Comparison of ENCODE assay signal across 1 cellular context in the genomic region with DNA sequence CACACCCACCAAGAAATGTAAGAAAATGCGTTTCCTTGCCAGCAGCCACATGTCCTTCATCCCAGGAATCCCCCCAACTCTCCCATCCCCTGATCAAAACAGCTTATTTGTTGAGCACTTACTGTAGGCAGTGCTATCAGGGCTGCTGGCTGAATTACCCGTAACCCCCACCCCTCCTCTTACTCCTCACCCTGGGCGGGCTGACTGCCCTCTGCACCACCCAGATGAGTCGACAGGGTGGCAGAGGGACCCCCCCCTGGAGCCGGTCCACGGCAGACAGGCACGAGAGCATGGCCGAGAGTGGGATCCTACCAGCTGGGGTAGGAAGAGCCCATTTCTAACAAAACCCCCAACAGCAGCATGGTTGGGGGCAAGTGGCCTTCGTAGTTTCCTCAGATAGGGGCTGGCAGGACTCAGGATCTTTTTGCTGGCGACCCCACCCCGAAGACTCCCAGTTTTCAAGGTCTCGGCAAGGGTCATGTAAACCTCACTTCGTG.
A peak's percentile ranks its signal among the peaks of the same experiment; 100 is the strongest.
TF ChIP-seq lines count a peak whose summit lies in the region.

No MANE protein-coding gene starts in this region.

TF ChIP-seq in K562, 482 proteins besides CTCF, POLR2A, EP300 and RAD21 (continued from another document and continues in another):
- TF ChIP-seq, protein P1, sequence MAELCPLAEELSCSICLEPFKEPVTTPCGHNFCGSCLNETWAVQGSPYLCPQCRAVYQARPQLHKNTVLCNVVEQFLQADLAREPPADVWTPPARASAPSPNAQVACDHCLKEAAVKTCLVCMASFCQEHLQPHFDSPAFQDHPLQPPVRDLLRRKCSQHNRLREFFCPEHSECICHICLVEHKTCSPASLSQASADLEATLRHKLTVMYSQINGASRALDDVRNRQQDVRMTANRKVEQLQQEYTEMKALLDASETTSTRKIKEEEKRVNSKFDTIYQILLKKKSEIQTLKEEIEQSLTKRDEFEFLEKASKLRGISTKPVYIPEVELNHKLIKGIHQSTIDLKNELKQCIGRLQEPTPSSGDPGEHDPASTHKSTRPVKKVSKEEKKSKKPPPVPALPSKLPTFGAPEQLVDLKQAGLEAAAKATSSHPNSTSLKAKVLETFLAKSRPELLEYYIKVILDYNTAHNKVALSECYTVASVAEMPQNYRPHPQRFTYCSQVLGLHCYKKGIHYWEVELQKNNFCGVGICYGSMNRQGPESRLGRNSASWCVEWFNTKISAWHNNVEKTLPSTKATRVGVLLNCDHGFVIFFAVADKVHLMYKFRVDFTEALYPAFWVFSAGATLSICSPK (IDR thresholded peaks at IDR 0.05; ENCODE audit: borderline replicate concordance) = no peak
- TF ChIP-seq, protein P2, sequence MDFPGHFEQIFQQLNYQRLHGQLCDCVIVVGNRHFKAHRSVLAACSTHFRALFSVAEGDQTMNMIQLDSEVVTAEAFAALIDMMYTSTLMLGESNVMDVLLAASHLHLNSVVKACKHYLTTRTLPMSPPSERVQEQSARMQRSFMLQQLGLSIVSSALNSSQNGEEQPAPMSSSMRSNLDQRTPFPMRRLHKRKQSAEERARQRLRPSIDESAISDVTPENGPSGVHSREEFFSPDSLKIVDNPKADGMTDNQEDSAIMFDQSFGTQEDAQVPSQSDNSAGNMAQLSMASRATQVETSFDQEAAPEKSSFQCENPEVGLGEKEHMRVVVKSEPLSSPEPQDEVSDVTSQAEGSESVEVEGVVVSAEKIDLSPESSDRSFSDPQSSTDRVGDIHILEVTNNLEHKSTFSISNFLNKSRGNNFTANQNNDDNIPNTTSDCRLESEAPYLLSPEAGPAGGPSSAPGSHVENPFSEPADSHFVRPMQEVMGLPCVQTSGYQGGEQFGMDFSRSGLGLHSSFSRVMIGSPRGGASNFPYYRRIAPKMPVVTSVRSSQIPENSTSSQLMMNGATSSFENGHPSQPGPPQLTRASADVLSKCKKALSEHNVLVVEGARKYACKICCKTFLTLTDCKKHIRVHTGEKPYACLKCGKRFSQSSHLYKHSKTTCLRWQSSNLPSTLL (IDR thresholded peaks at IDR 0.05) = no peak
- TF ChIP-seq ZFP30 (CRISPR knock-in tag; IDR thresholded peaks at IDR 0.05; ENCODE audit: borderline replicate concordance) (no peak), BRF1 (IDR thresholded peaks at IDR 0.05; ENCODE audit: borderline replicate concordance, extremely low read depth, insufficient read length) (no peak), SAFB (IDR thresholded peaks at IDR 0.05; ENCODE audit: borderline replicate concordance, low read depth, low read length) (no peak), MED1 (CRISPR knock-in tag; IDR thresholded peaks at IDR 0.05; ENCODE audit: borderline replicate concordance) (no peak), ZNF436 (CRISPR knock-in tag; IDR thresholded peaks at IDR 0.05) (no peak), NFE2 (IDR thresholded peaks at IDR 0.05; ENCODE audit: low read depth) (no peak), CHD4 (IDR thresholded peaks at IDR 0.05; ENCODE audit: insufficient read depth, insufficient replicate concordance, low read depth, low read length, poor library complexity, severe bottlenecking) (no peak), TAF1 (IDR thresholded peaks at IDR 0.05; ENCODE audit: control insufficient read depth, extremely low read depth, insufficient read depth, low read length, severe bottlenecking) (no peak), TRIM24 (IDR thresholded peaks at IDR 0.05) (no peak), POLR3G (IDR thresholded peaks at IDR 0.05; ENCODE audit: extremely low read depth, insufficient read length, insufficient replicate concordance) (no peak), FOXK1 (CRISPR knock-in tag; IDR thresholded peaks at IDR 0.05; ENCODE audit: borderline replicate concordance) (no peak), SMARCA5 (IDR thresholded peaks at IDR 0.05) (no peak), ZNF431 (CRISPR knock-in tag; IDR thresholded peaks at IDR 0.05) (no peak), TEAD2 (tag; IDR thresholded peaks at IDR 0.05) (no peak), SMAD4 (CRISPR knock-in tag; conservative IDR thresholded peaks at IDR 0.05) (no peak), PCBP2 (IDR thresholded peaks at IDR 0.05; ENCODE audit: low read depth, low read length, poor library complexity, severe bottlenecking) (no peak), FOXJ3 (CRISPR knock-in tag; IDR thresholded peaks at IDR 0.05) (no peak), MYNN (IDR thresholded peaks at IDR 0.05) (no peak), MYNN (CRISPR knock-in tag; IDR thresholded peaks at IDR 0.05) (no peak), GTF2F1 (IDR thresholded peaks at IDR 0.05; ENCODE audit: low read depth, low read length) (no peak), CSDE1 (IDR thresholded peaks at IDR 0.05) (no peak), KLF16 (IDR thresholded peaks at IDR 0.05) (no peak), TBL1XR1 (IDR thresholded peaks at IDR 0.05; ENCODE audit: low read length in 2 of 2) (peak in 1 of 2 experiments; percentile 5; a peak in 1 of 4 replicates), PML (IDR thresholded peaks at IDR 0.05; ENCODE audit: low read length) (peak; percentile 8; the same call in 1 of the 2 replicates)
- TF ChIP-seq, protein P3, sequence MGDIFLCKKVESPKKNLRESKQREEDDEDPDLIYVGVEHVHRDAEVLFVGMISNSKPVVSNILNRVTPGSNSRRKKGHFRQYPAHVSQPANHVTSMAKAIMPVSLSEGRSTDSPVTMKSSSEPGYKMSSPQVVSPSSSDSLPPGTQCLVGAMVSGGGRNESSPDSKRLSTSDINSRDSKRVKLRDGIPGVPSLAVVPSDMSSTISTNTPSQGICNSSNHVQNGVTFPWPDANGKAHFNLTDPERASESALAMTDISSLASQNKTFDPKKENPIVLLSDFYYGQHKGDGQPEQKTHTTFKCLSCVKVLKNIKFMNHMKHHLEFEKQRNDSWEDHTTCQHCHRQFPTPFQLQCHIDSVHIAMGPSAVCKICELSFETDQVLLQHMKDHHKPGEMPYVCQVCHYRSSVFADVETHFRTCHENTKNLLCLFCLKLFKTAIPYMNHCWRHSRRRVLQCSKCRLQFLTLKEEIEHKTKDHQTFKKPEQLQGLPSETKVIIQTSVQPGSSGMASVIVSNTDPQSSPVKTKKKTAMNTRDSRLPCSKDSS (IDR thresholded peaks at IDR 0.05; ENCODE audit: low read depth, partially characterized antibody) = no peak
- TF ChIP-seq, protein P4, sequence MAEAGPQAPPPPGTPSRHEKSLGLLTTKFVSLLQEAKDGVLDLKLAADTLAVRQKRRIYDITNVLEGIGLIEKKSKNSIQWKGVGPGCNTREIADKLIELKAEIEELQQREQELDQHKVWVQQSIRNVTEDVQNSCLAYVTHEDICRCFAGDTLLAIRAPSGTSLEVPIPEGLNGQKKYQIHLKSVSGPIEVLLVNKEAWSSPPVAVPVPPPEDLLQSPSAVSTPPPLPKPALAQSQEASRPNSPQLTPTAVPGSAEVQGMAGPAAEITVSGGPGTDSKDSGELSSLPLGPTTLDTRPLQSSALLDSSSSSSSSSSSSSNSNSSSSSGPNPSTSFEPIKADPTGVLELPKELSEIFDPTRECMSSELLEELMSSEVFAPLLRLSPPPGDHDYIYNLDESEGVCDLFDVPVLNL (CRISPR knock-in tag; IDR thresholded peaks at IDR 0.05; ENCODE audit: low read depth) = no peak
- TF ChIP-seq, protein P5, sequence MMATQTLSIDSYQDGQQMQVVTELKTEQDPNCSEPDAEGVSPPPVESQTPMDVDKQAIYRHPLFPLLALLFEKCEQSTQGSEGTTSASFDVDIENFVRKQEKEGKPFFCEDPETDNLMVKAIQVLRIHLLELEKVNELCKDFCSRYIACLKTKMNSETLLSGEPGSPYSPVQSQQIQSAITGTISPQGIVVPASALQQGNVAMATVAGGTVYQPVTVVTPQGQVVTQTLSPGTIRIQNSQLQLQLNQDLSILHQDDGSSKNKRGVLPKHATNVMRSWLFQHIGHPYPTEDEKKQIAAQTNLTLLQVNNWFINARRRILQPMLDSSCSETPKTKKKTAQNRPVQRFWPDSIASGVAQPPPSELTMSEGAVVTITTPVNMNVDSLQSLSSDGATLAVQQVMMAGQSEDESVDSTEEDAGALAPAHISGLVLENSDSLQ (IDR thresholded peaks at IDR 0.05) = no peak
- TF ChIP-seq, protein P6, sequence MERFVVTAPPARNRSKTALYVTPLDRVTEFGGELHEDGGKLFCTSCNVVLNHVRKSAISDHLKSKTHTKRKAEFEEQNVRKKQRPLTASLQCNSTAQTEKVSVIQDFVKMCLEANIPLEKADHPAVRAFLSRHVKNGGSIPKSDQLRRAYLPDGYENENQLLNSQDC (CRISPR knock-in tag; IDR thresholded peaks at IDR 0.05) = no peak
- TF ChIP-seq, protein P7, sequence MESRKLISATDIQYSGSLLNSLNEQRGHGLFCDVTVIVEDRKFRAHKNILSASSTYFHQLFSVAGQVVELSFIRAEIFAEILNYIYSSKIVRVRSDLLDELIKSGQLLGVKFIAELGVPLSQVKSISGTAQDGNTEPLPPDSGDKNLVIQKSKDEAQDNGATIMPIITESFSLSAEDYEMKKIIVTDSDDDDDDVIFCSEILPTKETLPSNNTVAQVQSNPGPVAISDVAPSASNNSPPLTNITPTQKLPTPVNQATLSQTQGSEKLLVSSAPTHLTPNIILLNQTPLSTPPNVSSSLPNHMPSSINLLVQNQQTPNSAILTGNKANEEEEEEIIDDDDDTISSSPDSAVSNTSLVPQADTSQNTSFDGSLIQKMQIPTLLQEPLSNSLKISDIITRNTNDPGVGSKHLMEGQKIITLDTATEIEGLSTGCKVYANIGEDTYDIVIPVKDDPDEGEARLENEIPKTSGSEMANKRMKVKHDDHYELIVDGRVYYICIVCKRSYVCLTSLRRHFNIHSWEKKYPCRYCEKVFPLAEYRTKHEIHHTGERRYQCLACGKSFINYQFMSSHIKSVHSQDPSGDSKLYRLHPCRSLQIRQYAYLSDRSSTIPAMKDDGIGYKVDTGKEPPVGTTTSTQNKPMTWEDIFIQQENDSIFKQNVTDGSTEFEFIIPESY (CRISPR knock-in tag; IDR thresholded peaks at IDR 0.05) = no peak
- TF ChIP-seq, protein P8, sequence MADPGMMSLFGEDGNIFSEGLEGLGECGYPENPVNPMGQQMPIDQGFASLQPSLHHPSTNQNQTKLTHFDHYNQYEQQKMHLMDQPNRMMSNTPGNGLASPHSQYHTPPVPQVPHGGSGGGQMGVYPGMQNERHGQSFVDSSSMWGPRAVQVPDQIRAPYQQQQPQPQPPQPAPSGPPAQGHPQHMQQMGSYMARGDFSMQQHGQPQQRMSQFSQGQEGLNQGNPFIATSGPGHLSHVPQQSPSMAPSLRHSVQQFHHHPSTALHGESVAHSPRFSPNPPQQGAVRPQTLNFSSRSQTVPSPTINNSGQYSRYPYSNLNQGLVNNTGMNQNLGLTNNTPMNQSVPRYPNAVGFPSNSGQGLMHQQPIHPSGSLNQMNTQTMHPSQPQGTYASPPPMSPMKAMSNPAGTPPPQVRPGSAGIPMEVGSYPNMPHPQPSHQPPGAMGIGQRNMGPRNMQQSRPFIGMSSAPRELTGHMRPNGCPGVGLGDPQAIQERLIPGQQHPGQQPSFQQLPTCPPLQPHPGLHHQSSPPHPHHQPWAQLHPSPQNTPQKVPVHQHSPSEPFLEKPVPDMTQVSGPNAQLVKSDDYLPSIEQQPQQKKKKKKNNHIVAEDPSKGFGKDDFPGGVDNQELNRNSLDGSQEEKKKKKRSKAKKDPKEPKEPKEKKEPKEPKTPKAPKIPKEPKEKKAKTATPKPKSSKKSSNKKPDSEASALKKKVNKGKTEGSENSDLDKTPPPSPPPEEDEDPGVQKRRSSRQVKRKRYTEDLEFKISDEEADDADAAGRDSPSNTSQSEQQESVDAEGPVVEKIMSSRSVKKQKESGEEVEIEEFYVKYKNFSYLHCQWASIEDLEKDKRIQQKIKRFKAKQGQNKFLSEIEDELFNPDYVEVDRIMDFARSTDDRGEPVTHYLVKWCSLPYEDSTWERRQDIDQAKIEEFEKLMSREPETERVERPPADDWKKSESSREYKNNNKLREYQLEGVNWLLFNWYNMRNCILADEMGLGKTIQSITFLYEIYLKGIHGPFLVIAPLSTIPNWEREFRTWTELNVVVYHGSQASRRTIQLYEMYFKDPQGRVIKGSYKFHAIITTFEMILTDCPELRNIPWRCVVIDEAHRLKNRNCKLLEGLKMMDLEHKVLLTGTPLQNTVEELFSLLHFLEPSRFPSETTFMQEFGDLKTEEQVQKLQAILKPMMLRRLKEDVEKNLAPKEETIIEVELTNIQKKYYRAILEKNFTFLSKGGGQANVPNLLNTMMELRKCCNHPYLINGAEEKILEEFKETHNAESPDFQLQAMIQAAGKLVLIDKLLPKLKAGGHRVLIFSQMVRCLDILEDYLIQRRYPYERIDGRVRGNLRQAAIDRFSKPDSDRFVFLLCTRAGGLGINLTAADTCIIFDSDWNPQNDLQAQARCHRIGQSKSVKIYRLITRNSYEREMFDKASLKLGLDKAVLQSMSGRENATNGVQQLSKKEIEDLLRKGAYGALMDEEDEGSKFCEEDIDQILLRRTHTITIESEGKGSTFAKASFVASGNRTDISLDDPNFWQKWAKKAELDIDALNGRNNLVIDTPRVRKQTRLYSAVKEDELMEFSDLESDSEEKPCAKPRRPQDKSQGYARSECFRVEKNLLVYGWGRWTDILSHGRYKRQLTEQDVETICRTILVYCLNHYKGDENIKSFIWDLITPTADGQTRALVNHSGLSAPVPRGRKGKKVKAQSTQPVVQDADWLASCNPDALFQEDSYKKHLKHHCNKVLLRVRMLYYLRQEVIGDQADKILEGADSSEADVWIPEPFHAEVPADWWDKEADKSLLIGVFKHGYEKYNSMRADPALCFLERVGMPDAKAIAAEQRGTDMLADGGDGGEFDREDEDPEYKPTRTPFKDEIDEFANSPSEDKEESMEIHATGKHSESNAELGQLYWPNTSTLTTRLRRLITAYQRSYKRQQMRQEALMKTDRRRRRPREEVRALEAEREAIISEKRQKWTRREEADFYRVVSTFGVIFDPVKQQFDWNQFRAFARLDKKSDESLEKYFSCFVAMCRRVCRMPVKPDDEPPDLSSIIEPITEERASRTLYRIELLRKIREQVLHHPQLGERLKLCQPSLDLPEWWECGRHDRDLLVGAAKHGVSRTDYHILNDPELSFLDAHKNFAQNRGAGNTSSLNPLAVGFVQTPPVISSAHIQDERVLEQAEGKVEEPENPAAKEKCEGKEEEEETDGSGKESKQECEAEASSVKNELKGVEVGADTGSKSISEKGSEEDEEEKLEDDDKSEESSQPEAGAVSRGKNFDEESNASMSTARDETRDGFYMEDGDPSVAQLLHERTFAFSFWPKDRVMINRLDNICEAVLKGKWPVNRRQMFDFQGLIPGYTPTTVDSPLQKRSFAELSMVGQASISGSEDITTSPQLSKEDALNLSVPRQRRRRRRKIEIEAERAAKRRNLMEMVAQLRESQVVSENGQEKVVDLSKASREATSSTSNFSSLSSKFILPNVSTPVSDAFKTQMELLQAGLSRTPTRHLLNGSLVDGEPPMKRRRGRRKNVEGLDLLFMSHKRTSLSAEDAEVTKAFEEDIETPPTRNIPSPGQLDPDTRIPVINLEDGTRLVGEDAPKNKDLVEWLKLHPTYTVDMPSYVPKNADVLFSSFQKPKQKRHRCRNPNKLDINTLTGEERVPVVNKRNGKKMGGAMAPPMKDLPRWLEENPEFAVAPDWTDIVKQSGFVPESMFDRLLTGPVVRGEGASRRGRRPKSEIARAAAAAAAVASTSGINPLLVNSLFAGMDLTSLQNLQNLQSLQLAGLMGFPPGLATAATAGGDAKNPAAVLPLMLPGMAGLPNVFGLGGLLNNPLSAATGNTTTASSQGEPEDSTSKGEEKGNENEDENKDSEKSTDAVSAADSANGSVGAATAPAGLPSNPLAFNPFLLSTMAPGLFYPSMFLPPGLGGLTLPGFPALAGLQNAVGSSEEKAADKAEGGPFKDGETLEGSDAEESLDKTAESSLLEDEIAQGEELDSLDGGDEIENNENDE (IDR thresholded peaks at IDR 0.05; ENCODE audit: low read depth, low read length) = no peak
